1 cellular context compared by ENCODE assay signal in the genomic region with DNA sequence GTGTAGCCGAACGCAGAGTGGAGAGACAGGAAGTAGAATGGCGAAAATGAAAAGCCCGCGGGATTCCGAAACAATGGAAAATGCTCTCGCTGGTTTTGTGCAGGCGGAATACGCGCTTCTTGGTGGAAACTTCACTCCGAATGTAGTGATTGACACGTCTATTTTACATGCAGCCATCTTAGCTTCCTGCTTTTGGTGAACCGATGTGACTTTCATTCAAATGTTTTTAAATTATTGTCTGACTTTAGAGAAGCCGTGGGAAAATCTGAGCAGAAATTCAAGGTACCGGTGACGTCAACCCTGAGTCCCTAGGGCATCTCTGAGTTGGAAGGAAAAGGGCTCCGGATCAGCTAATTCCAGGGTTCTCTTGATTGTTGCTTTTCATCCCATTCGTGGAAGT.
TF ChIP-seq lines count a peak whose summit lies in the region.

No MANE protein-coding gene starts in this region.

TF ChIP-seq in endothelial cell of umbilical vein, 7 proteins besides CTCF, POLR2A, EP300 and RAD21 (continued from another document):
- no peak for TF ChIP-seq JUN (IDR thresholded peaks at IDR 0.05; ENCODE audit: borderline replicate concordance, insufficient read depth, insufficient read length, low read depth)
TF ChIP-seq in endothelial cell of umbilical vein: peak in this region for 0.
